Comparison of ENCODE assay signal across 33 cellular contexts in the genomic region with DNA sequence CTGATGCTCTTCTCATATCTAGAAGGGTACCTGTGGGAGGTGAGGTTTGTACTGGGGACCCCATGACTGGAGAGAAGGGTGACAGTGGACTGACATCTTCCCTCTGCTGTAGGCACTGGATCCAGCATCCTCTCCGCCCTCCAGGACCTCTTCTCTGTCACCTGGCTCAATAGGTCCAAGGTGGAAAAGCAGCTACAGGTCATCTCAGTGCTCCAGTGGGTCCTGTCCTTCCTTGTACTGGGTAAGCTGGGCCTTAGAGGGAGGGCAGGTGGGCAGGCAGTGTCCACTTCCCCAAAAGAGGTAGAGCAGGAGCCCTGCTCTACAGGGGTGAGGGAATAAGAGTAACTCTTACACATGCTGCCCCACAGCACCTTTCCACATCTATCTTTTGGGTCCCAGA.
"Had no signal": no experiment of that assay in that cellular context is flagged by ENCODE, and none has a peak within 500 bp of the region (broad histone marks: within the 10 kb centered on the region; RNA-seq: fewer than 3 reads in every experiment).

No MANE protein-coding gene starts in this region.

- H3K27ac ChIP-seq: ascending aorta, breast epithelium, cardiac muscle cell, coronary artery, dorsolateral prefrontal cortex, esophagus muscularis mucosa, foreskin keratinocyte, gastrocnemius medialis had no signal

- ATAC-seq: activated CD4-positive, alpha-beta T cell treated with anti-CD3 and anti-CD28 coated beads for 36 hours; activated naive CD4-positive, alpha-beta T cell treated with anti-CD3 and anti-CD28 coated beads, Interleukin-2, amount 50 U/mL, for 72 hours; activated T-cell treated with anti-CD3 and anti-CD28 coated beads, Interleukin-2, amount 50 U/mL, for 72 hours; foreskin keratinocyte; gastrocnemius medialis; T-helper 17 cell had no signal

- H3K36me3 ChIP-seq: ascending aorta, breast epithelium, cardiac muscle cell, esophagus muscularis mucosa, gastrocnemius medialis had no signal

- H3K9me3 Mint-ChIP-seq: activated CD4-positive, alpha-beta memory T cell treated with anti-CD3 and anti-CD28 coated beads, Interleukin-2, amount 10 ng/mL, durations not matched to agents 7 days and 5 days; activated CD4-positive, alpha-beta T cell treated with anti-CD3 and anti-CD28 coated beads, Interleukin-2, amount 10 ng/mL, durations not matched to agents 7 days and 5 days; activated naive CD4-positive, alpha-beta T cell treated with anti-CD3 and anti-CD28 coated beads, Interleukin-2, amount 10 ng/mL, durations not matched to agents 7 days and 5 days; activated naive CD4-positive, alpha-beta T cell treated with anti-CD3 and anti-CD28 coated beads, Interleukin-2, amount 50 U/mL, for 72 hours; activated naive CD8-positive, alpha-beta T cell treated with anti-CD3 and anti-CD28 coated beads, Interleukin-2, amount 10 ng/mL, durations not matched to agents 7 days and 5 days; activated T-cell treated with anti-CD3 and anti-CD28 coated beads, Interleukin-2, amount 50 U/mL, for 24 hours; activated T-cell treated with anti-CD3 and anti-CD28 coated beads, Interleukin-2, amount 50 U/mL, for 72 hours; brain; central memory CD8-positive, alpha-beta T cell; dendritic cell treated with granulocyte-macrophage colony-stimulating factor and Interleukin-4, amounts not matched to agents 40 ng/mL and 50 ng/mL, for 4 days; endodermal cell; T-helper 2 cell treated with Interferon-gamma antibody and Interleukin-4, amounts not matched to agents 5 μg/mL and 100 μg/mL, for 36 hours had no signal

- H3K4me1 Mint-ChIP-seq: activated CD4-positive, alpha-beta T cell treated with anti-CD3 and anti-CD28 coated beads for 36 hours; brain; central memory CD8-positive, alpha-beta T cell had no signal

- H3K36me3 Mint-ChIP-seq: activated naive CD4-positive, alpha-beta T cell treated with anti-CD3 and anti-CD28 coated beads, Interleukin-2, amount 10 ng/mL, durations not matched to agents 7 days and 5 days; activated naive CD4-positive, alpha-beta T cell treated with anti-CD3 and anti-CD28 coated beads, Interleukin-2, amount 50 U/mL, for 72 hours; activated naive CD8-positive, alpha-beta T cell treated with anti-CD3 and anti-CD28 coated beads, Interleukin-2, amount 10 ng/mL, durations not matched to agents 7 days and 5 days; brain had no signal

- DNase-seq: activated CD4-positive, alpha-beta memory T cell treated with anti-CD3 and anti-CD28 coated beads, Interleukin-2, amount 10 ng/mL, durations not matched to agents 7 days and 5 days; activated CD4-positive, alpha-beta T cell treated with anti-CD3 and anti-CD28 coated beads for 36 hours; activated CD4-positive, alpha-beta T cell treated with anti-CD3 and anti-CD28 coated beads, Interleukin-2, amount 10 ng/mL, durations not matched to agents 7 days and 5 days; activated CD4-positive, alpha-beta T cell treated with anti-CD3 and anti-CD28 coated beads, Interleukin-2, amount 50 U/mL, for 4 hours; activated CD4-positive, CD25-positive, alpha-beta regulatory T cell; activated CD4-positive, CD25-positive, alpha-beta regulatory T cell treated with anti-CD3 and anti-CD28 coated beads, Interleukin-2, amount 50 U/mL, for 72 hours; activated CD8-positive, alpha-beta memory T cell treated with anti-CD3 and anti-CD28 coated beads, Interleukin-2, amount 50 U/mL, for 48 hours; activated gamma-delta T cell; activated naive CD4-positive, alpha-beta T cell; activated naive CD4-positive, alpha-beta T cell treated with anti-CD3 and anti-CD28 coated beads, Interleukin-2, amount 10 ng/mL, durations not matched to agents 7 days and 5 days; activated naive CD8-positive, alpha-beta T cell treated with anti-CD3 and anti-CD28 coated beads, Interleukin-2, amount 10 ng/mL, durations not matched to agents 7 days and 5 days; activated T-cell treated with anti-CD3 and anti-CD28 coated beads for 4 hours; activated T-cell treated with anti-CD3 and anti-CD28 coated beads, Interleukin-2, amount 50 U/mL, for 24 hours; activated T-cell treated with anti-CD3 and anti-CD28 coated beads, Interleukin-2, amount 50 U/mL, for 72 hours; dorsolateral prefrontal cortex; effector memory CD4-positive, alpha-beta T cell; endodermal cell; foreskin keratinocyte; gastrocnemius medialis; glutamatergic neuron; T-helper 1 cell; T-helper 17 cell; T1000 had no signal

- H3K4me3 Mint-ChIP-seq: activated CD4-positive, alpha-beta memory T cell treated with anti-CD3 and anti-CD28 coated beads, Interleukin-2, amount 10 ng/mL, durations not matched to agents 7 days and 5 days; activated CD4-positive, alpha-beta T cell treated with anti-CD3 and anti-CD28 coated beads for 36 hours; activated CD4-positive, alpha-beta T cell treated with anti-CD3 and anti-CD28 coated beads, Interleukin-2, amount 10 ng/mL, durations not matched to agents 7 days and 5 days; activated naive CD4-positive, alpha-beta T cell treated with anti-CD3 and anti-CD28 coated beads, Interleukin-2, amount 10 ng/mL, durations not matched to agents 7 days and 5 days; activated naive CD8-positive, alpha-beta T cell treated with anti-CD3 and anti-CD28 coated beads, Interleukin-2, amount 10 ng/mL, durations not matched to agents 7 days and 5 days; activated T-cell treated with anti-CD3 and anti-CD28 coated beads, Interleukin-2, amount 50 U/mL, for 24 hours; activated T-cell treated with anti-CD3 and anti-CD28 coated beads, Interleukin-2, amount 50 U/mL, for 72 hours; brain; central memory CD8-positive, alpha-beta T cell; dendritic cell treated with granulocyte-macrophage colony-stimulating factor and Interleukin-4, amounts not matched to agents 40 ng/mL and 50 ng/mL, for 4 days; endodermal cell; T-helper 17 cell; T-helper 2 cell treated with Interferon-gamma antibody and Interleukin-4, amounts not matched to agents 5 μg/mL and 100 μg/mL, for 36 hours had no signal

- H3K27me3 ChIP-seq: ascending aorta, breast epithelium, cardiac muscle cell, dorsolateral prefrontal cortex, esophagus muscularis mucosa, foreskin keratinocyte, gastrocnemius medialis had no signal

- H3K27ac Mint-ChIP-seq: activated CD4-positive, alpha-beta memory T cell treated with anti-CD3 and anti-CD28 coated beads, Interleukin-2, amount 10 ng/mL, durations not matched to agents 7 days and 5 days; activated CD4-positive, alpha-beta T cell treated with anti-CD3 and anti-CD28 coated beads for 36 hours; activated CD4-positive, alpha-beta T cell treated with anti-CD3 and anti-CD28 coated beads, Interleukin-2, amount 10 ng/mL, durations not matched to agents 7 days and 5 days; activated naive CD4-positive, alpha-beta T cell treated with anti-CD3 and anti-CD28 coated beads, Interleukin-2, amount 10 ng/mL, durations not matched to agents 7 days and 5 days; activated naive CD4-positive, alpha-beta T cell treated with anti-CD3 and anti-CD28 coated beads, Interleukin-2, amount 50 U/mL, for 72 hours; activated naive CD8-positive, alpha-beta T cell treated with anti-CD3 and anti-CD28 coated beads, Interleukin-2, amount 10 ng/mL, durations not matched to agents 7 days and 5 days; activated T-cell treated with anti-CD3 and anti-CD28 coated beads, Interleukin-2, amount 50 U/mL, for 24 hours; activated T-cell treated with anti-CD3 and anti-CD28 coated beads, Interleukin-2, amount 50 U/mL, for 72 hours; brain; dendritic cell treated with granulocyte-macrophage colony-stimulating factor and Interleukin-4, amounts not matched to agents 40 ng/mL and 50 ng/mL, for 4 days; endodermal cell; T-helper 17 cell; T-helper 2 cell treated with Interferon-gamma antibody and Interleukin-4, amounts not matched to agents 5 μg/mL and 100 μg/mL, for 36 hours had no signal

- H3K4me3 ChIP-seq: ascending aorta, breast epithelium, cardiac muscle cell, coronary artery, dorsolateral prefrontal cortex, esophagus muscularis mucosa, gastrocnemius medialis had no signal

- H3K4me1 ChIP-seq: ascending aorta, breast epithelium, esophagus muscularis mucosa, foreskin keratinocyte, gastrocnemius medialis had no signal

- H3K27me3 Mint-ChIP-seq: activated CD4-positive, alpha-beta memory T cell treated with anti-CD3 and anti-CD28 coated beads, Interleukin-2, amount 10 ng/mL, durations not matched to agents 7 days and 5 days; activated CD4-positive, alpha-beta T cell treated with anti-CD3 and anti-CD28 coated beads for 36 hours; activated CD4-positive, alpha-beta T cell treated with anti-CD3 and anti-CD28 coated beads, Interleukin-2, amount 10 ng/mL, durations not matched to agents 7 days and 5 days; activated naive CD4-positive, alpha-beta T cell treated with anti-CD3 and anti-CD28 coated beads, Interleukin-2, amount 10 ng/mL, durations not matched to agents 7 days and 5 days; activated naive CD8-positive, alpha-beta T cell treated with anti-CD3 and anti-CD28 coated beads, Interleukin-2, amount 10 ng/mL, durations not matched to agents 7 days and 5 days; activated T-cell treated with anti-CD3 and anti-CD28 coated beads, Interleukin-2, amount 50 U/mL, for 24 hours; central memory CD8-positive, alpha-beta T cell; T-helper 17 cell had no signal

- H3K9me3 ChIP-seq: ascending aorta, breast epithelium, esophagus muscularis mucosa, gastrocnemius medialis had no signal
